In the genomic region with DNA sequence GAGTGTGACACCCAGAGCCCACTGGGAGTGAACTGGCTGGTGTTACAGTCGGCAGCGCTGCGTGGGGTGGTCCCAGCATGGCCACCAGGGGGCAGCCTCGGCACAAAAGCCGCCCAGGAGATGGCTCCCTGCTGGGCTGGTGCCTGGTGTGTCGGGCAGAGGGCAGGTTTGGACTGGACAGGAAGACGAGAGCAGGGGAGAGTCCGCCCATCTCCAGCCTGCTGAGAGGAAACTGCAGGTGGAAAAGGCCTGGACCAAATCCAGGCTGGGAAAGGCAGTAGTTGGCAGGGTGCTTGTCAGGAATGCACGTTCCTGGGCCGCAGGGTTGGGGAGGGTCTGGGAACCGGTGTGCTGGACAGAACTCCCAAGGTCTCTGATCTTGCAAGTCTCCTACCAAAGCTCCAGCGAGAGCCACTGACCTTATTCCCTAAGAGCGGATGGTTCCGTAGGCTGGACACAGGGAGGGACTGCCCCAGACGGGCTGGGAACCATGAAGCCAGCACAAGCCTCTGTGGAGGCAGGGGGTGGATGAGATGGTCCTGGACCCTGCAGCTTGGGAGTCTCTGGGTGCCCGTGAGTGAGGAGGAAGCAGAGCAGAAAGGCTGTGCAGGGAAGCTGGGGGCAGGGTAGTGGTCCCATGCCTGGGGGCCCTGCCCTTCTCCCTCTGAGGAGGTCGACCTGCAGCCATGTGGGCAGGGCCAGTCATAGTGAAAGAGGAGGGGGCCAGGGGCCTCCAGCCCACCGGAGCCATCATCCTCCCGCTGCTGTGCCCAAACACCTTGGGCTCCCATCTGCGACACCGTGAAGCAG, we compare ENCODE assay signal across 1 cellular context.
TF ChIP-seq lines count a peak whose summit lies in the region.

No MANE protein-coding gene starts in this region.

TF ChIP-seq in HEK293, 187 proteins besides CTCF, POLR2A, EP300 and RAD21 (continued from another document):
- no peak for TF ChIP-seq ZBTB49 (tag by site-specific recombination; IDR thresholded peaks at IDR 0.05; ENCODE audit: low read depth)
- TF ChIP-seq ZNF155 (tag by site-specific recombination; IDR thresholded peaks at IDR 0.05) = no peak
- peak; percentile 22; the same call in 1 of the 2 replicates for TF ChIP-seq ZNF394 (tag by site-specific recombination; IDR thresholded peaks at IDR 0.05; ENCODE audit: borderline replicate concordance)
- no peak for TF ChIP-seq ZSCAN23 (tag by site-specific recombination; IDR thresholded peaks at IDR 0.05)
- peak; percentile 37; the same call in 1 of the 2 replicates for TF ChIP-seq KLF17 (tag by site-specific recombination; IDR thresholded peaks at IDR 0.05)
- peak; percentile 42 for TF ChIP-seq ZBTB8A (tag by site-specific recombination; IDR thresholded peaks at IDR 0.05)
- no peak for TF ChIP-seq BCL6B (tag by site-specific recombination; IDR thresholded peaks at IDR 0.05)
- TF ChIP-seq ZNF555 (tag by site-specific recombination; conservative IDR thresholded peaks at IDR 0.05) = no peak
- TF ChIP-seq IKZF3 (tag by site-specific recombination; IDR thresholded peaks at IDR 0.05) = peak; percentile 32; the same call in 1 of the 2 replicates
- TF ChIP-seq ZNF23 (tag by site-specific recombination; IDR thresholded peaks at IDR 0.05; ENCODE audit: borderline replicate concordance) = no peak
- TF ChIP-seq ZNF2 (tag by site-specific recombination; IDR thresholded peaks at IDR 0.05) = peak; percentile 63; the same call in 1 of the 2 replicates
- peak; percentile 87 for TF ChIP-seq KLF8 (tag by site-specific recombination; IDR thresholded peaks at IDR 0.05)
- TF ChIP-seq BCL11A (tag by site-specific recombination; IDR thresholded peaks at IDR 0.05; ENCODE audit: low read depth) = peak; percentile 85; the same call in 1 of the 2 replicates
- no peak for TF ChIP-seq ZNF426 (tag by site-specific recombination; IDR thresholded peaks at IDR 0.05)
- TF ChIP-seq ZNF585B (tag by site-specific recombination; IDR thresholded peaks at IDR 0.05) = no peak
- no peak for TF ChIP-seq RBAK (tag by site-specific recombination; IDR thresholded peaks at IDR 0.05)
- no peak for TF ChIP-seq ZNF292 (tag by site-specific recombination; IDR thresholded peaks at IDR 0.05; ENCODE audit: borderline replicate concordance, low read depth)
- no peak for TF ChIP-seq ZNF777 (tag by site-specific recombination; IDR thresholded peaks at IDR 0.05; ENCODE audit: borderline replicate concordance)
- TF ChIP-seq ZNF785 (tag by site-specific recombination; IDR thresholded peaks at IDR 0.05) = no peak
- no peak for TF ChIP-seq ZNF529 (tag by site-specific recombination; IDR thresholded peaks at IDR 0.05; ENCODE audit: insufficient replicate concordance)
- no peak for TF ChIP-seq ZNF335 (tag by site-specific recombination; conservative IDR thresholded peaks at IDR 0.05)
- TF ChIP-seq KLF9 (tag by site-specific recombination; IDR thresholded peaks at IDR 0.05; ENCODE audit: low read depth) = no peak
- no peak for TF ChIP-seq ZNF670 (tag by site-specific recombination; IDR thresholded peaks at IDR 0.05; ENCODE audit: low read depth)
- no peak for TF ChIP-seq ZNF214 (tag by site-specific recombination; IDR thresholded peaks at IDR 0.05; ENCODE audit: borderline replicate concordance)
- TF ChIP-seq ZNF184 (tag by site-specific recombination; IDR thresholded peaks at IDR 0.05) = no peak
- TF ChIP-seq ZNF175 (tag by site-specific recombination; IDR thresholded peaks at IDR 0.05) = no peak
